ENCODE assay signal across 14 cellular contexts in the genomic region with DNA sequence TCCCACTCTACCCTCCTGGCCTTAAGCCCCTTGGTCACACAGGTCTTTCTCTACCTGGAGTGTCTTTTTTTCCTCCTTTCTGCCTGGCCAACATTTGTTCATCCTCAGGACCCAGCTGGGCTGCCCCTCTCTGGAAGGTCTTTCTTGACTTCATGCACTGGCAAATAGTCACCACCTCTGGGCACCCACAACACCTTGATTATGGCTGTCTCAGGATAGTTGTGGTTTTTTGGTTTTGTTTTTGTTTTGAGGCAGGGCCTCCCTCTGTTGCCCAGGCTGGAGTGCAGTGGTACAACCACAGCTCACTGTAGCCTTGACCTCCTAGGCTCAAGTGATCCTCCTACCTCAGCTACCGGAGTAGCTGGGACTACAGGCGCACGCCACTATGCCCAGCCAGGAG. TPM values are rescaled to one million over a fixed set of nuclear protein-coding genes. Genes with fewer than 3 reads are reported as not detected.
DNase-seq lines count a peak whose midpoint lies in the region; ATAC-seq and TF ChIP-seq lines count a peak whose summit lies in the region.
"Had no signal": no experiment of that assay in that cellular context is flagged by ENCODE, and none has a peak within 500 bp of the region (broad histone marks: within the 10 kb centered on the region; RNA-seq: fewer than 3 reads in every experiment).

No MANE protein-coding gene starts in this region.

- H3K4me3 Mint-ChIP-seq in activated naive CD4-positive, alpha-beta T cell treated with anti-CD3 and anti-CD28 coated beads for 36 hours: no peak overlapping the region
- peak overlapping the region; percentile 75 for H3K4me3 Mint-ChIP-seq in T-helper 17 cell
- H3K4me3 Mint-ChIP-seq: brain, mesothelial cell of epicardium had no signal

- TF ChIP-seq POLR2A in esophagus squamous epithelium (IDR thresholded peaks at IDR 0.05): no peak

- peaks cover 76% of the 10 kb centered on the region for H3K4me1 Mint-ChIP-seq in activated naive CD4-positive, alpha-beta T cell treated with anti-CD3 and anti-CD28 coated beads for 36 hours (ENCODE audit: low read depth)
- peaks cover 60% of the 10 kb centered on the region for H3K4me1 Mint-ChIP-seq in T-helper 17 cell

- no peak for TF ChIP-seq CTCF in esophagus squamous epithelium (IDR thresholded peaks at IDR 0.05)

- intact Hi-C loops in activated naive CD4-positive, alpha-beta T cell treated with anti-CD3 and anti-CD28 coated beads for 36 hours (cut with micrococcal nuclease): loop anchor here (5.0 kb wide), 1 partner anchor 157 kb away; a partner anchor contains a TSS
- intact Hi-C loops in esophagus squamous epithelium (cut with DNase I): no loop called here

- peaks cover 0 to 14% (median 0%) of the 10 kb centered on the region in 3 donors for H3K36me3 ChIP-seq in esophagus squamous epithelium
- H3K36me3 ChIP-seq in thymus (ENCODE audit: control insufficient read depth, insufficient read depth): no peaks in the 10 kb centered on the region

- peak; percentile 32 for DNase-seq in activated naive CD4-positive, alpha-beta T cell treated with anti-CD3 and anti-CD28 coated beads for 36 hours
- DNase-seq in activated naive CD4-positive, alpha-beta T cell (lab: John Stamatoyannopoulos, UW): no peak
- no peak for DNase-seq in T-helper 17 cell
- no peak for DNase-seq in esophagus squamous epithelium (lab: John Stamatoyannopoulos, UW)
- no peak for DNase-seq in midbrain (lab: John Stamatoyannopoulos, UW)
- DNase-seq: erythroblast, NCI-H1105, NCI-H526, thyroid gland had no signal

- no peaks in the 10 kb centered on the region for H3K27me3 Mint-ChIP-seq in activated naive CD4-positive, alpha-beta T cell treated with anti-CD3 and anti-CD28 coated beads for 36 hours (ENCODE audit: low read depth)
- H3K27me3 Mint-ChIP-seq in T-helper 17 cell: no peaks in the 10 kb centered on the region

- H3K9me3 ChIP-seq in T-helper 17 cell (ENCODE audit: control insufficient read depth, low read length, poor library complexity, severe bottlenecking) (no peaks in the 10 kb centered on the region), esophagus squamous epithelium (no peaks in the 10 kb centered on the region), thymus (ENCODE audit: control insufficient read depth) (no peaks in the 10 kb centered on the region)
- H3K9me3 ChIP-seq: thyroid gland had no signal

- H3K4me1 ChIP-seq in esophagus squamous epithelium (peaks cover 9 to 69% (median 27%) of the 10 kb centered on the region in 3 donors), thymus (ENCODE audit: control insufficient read depth, insufficient read depth, low read length) (peaks cover 17% of the 10 kb centered on the region)

- no peaks in the 10 kb centered on the region for H3K27me3 ChIP-seq in esophagus squamous epithelium
- no peaks in the 10 kb centered on the region for H3K27me3 ChIP-seq in thymus (ENCODE audit: control insufficient read depth, insufficient read depth)
- H3K27me3 ChIP-seq: thyroid gland had no signal

- H3K36me3 Mint-ChIP-seq in activated naive CD4-positive, alpha-beta T cell treated with anti-CD3 and anti-CD28 coated beads for 36 hours (ENCODE audit: low read depth): no peaks in the 10 kb centered on the region
- H3K36me3 Mint-ChIP-seq in T-helper 17 cell (ENCODE audit: low read depth): peaks cover under 1% of the 10 kb centered on the region
- H3K36me3 Mint-ChIP-seq: brain, mesothelial cell of epicardium had no signal

- H3K4me3 ChIP-seq in esophagus squamous epithelium (no peak overlapping the region), thymus (ENCODE audit: low read length) (no peak overlapping the region)
- H3K4me3 ChIP-seq: thyroid gland had no signal

- 80 to 100% methylated on average over 1 of the region's 3 CpGs for WGBS in esophagus squamous epithelium, 2 donors
- over 99% methylated on average over 3 of the region's 3 CpGs for WGBS in thymus

- ATAC-seq in T-helper 17 cell (no peak), GM18867 (IDR thresholded peaks at IDR 0.05; ENCODE audit: unreplicated experiment) (no peak), SK-N-SH treated with all-trans-retinoic acid at 6 μM for 48 hours (no peak)

- H3K9me3 Mint-ChIP-seq in activated naive CD4-positive, alpha-beta T cell treated with anti-CD3 and anti-CD28 coated beads for 36 hours: no peaks in the 10 kb centered on the region
- H3K9me3 Mint-ChIP-seq: brain, mesothelial cell of epicardium had no signal

- peak overlapping the region in 3 of 4 donors; percentile 7 to 82 (median 49) for H3K27ac ChIP-seq in esophagus squamous epithelium
- H3K27ac ChIP-seq in thymus (ENCODE audit: low read depth): peak overlapping the region; percentile 46
- H3K27ac ChIP-seq: thyroid gland had no signal

- peak overlapping the region; percentile 69 for H3K27ac Mint-ChIP-seq in activated naive CD4-positive, alpha-beta T cell treated with anti-CD3 and anti-CD28 coated beads for 36 hours
- peak overlapping the region; percentile 92 for H3K27ac Mint-ChIP-seq in T-helper 17 cell
- H3K27ac Mint-ChIP-seq: brain had no signal

- CTCF ChIA-PET in activated naive CD4-positive, alpha-beta T cell treated with anti-CD3 and anti-CD28 coated beads for 36 hours (lab: Charles Lee): interaction anchor here (0.7 to 5.8 kb wide), 6 partner anchors 9 to 250 kb away, joined by 3 to 87 read pairs (median 9); a partner anchor contains a TSS

TF ChIP-seq in SK-N-SH treated with all-trans-retinoic acid at 6 μM for 48 hours, 23 proteins besides CTCF, POLR2A, EP300 and RAD21:
- no peak for TF ChIP-seq ZNF70 (CRISPR knock-in tag; IDR thresholded peaks at IDR 0.05)
- no peak for TF ChIP-seq TCF4 (CRISPR knock-in tag; IDR thresholded peaks at IDR 0.05; ENCODE audit: borderline replicate concordance)
- no peak for TF ChIP-seq TOX (CRISPR knock-in tag; IDR thresholded peaks at IDR 0.05; ENCODE audit: borderline replicate concordance)
- TF ChIP-seq ZFP3 (CRISPR knock-in tag; IDR thresholded peaks at IDR 0.05): no peak
- TF ChIP-seq ISL1 (CRISPR knock-in tag; IDR thresholded peaks at IDR 0.05): no peak
- TF ChIP-seq, protein P1, sequence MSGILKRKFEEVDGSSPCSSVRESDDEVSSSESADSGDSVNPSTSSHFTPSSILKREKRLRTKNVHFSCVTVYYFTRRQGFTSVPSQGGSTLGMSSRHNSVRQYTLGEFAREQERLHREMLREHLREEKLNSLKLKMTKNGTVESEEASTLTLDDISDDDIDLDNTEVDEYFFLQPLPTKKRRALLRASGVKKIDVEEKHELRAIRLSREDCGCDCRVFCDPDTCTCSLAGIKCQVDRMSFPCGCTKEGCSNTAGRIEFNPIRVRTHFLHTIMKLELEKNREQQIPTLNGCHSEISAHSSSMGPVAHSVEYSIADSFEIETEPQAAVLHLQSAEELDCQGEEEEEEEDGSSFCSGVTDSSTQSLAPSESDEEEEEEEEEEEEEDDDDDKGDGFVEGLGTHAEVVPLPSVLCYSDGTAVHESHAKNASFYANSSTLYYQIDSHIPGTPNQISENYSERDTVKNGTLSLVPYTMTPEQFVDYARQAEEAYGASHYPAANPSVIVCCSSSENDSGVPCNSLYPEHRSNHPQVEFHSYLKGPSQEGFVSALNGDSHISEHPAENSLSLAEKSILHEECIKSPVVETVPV (CRISPR knock-in tag; IDR thresholded peaks at IDR 0.05): no peak
- no peak for TF ChIP-seq ESRRG (CRISPR knock-in tag; IDR thresholded peaks at IDR 0.05)
- no peak for TF ChIP-seq BACH2 (CRISPR knock-in tag; IDR thresholded peaks at IDR 0.05; ENCODE audit: borderline replicate concordance)
- no peak for TF ChIP-seq SNAI2 (CRISPR knock-in tag; IDR thresholded peaks at IDR 0.05)
- TF ChIP-seq OSR1 (CRISPR knock-in tag; IDR thresholded peaks at IDR 0.05): no peak
- TF ChIP-seq ZC3H10 (CRISPR knock-in tag; IDR thresholded peaks at IDR 0.05): no peak
- TF ChIP-seq RARB (CRISPR knock-in tag; IDR thresholded peaks at IDR 0.05): no peak
- TF ChIP-seq, protein P2, sequence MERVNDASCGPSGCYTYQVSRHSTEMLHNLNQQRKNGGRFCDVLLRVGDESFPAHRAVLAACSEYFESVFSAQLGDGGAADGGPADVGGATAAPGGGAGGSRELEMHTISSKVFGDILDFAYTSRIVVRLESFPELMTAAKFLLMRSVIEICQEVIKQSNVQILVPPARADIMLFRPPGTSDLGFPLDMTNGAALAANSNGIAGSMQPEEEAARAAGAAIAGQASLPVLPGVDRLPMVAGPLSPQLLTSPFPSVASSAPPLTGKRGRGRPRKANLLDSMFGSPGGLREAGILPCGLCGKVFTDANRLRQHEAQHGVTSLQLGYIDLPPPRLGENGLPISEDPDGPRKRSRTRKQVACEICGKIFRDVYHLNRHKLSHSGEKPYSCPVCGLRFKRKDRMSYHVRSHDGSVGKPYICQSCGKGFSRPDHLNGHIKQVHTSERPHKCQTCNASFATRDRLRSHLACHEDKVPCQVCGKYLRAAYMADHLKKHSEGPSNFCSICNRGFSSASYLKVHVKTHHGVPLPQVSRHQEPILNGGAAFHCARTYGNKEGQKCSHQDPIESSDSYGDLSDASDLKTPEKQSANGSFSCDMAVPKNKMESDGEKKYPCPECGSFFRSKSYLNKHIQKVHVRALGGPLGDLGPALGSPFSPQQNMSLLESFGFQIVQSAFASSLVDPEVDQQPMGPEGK (CRISPR knock-in tag; IDR thresholded peaks at IDR 0.05; ENCODE audit: borderline replicate concordance): no peak
- TF ChIP-seq, protein P3, sequence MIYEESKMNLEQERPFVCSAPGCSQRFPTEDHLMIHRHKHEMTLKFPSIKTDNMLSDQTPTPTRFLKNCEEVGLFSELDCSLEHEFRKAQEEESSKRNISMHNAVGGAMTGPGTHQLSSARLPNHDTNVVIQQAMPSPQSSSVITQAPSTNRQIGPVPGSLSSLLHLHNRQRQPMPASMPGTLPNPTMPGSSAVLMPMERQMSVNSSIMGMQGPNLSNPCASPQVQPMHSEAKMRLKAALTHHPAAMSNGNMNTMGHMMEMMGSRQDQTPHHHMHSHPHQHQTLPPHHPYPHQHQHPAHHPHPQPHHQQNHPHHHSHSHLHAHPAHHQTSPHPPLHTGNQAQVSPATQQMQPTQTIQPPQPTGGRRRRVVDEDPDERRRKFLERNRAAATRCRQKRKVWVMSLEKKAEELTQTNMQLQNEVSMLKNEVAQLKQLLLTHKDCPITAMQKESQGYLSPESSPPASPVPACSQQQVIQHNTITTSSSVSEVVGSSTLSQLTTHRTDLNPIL (CRISPR knock-in tag; IDR thresholded peaks at IDR 0.05; ENCODE audit: low read depth): no peak
- TF ChIP-seq ZNF8 (CRISPR knock-in tag; IDR thresholded peaks at IDR 0.05): no peak

RNA-seq across cellular contexts. Expression of a gene that starts 10.8 kb away (rescaled TPM):
- 10 to 100 TPM; 83.5 to 86.4 TPM for total RNA-seq in activated naive CD4-positive, alpha-beta T cell treated with anti-CD3 and anti-CD28 coated beads for 36 hours
- total RNA-seq in T-helper 17 cell: 10 to 100 TPM; 76.3 to 98.0 TPM
- total RNA-seq in esophagus squamous epithelium: 10 to 100 TPM; 24.0 to 49.7 (median 37.7) TPM
- 30.4 TPM for polyA plus RNA-seq in thymus
